In the genomic region with DNA sequence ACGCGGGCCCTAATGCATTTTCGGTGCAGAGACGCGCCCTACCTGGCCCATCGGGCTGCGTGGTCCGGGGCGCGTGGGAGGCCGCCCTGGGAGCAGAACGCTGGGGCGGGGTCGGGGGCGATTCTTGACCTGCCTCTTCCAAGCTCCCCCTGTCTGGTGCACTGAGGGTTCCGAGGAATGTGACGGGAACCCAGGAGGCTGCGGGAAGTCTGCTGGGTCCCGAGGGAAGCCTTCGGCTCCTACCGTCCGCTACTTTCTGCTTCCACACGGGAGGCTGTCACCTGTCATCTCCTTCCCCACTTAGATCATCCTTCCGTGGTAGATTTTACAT, we compare ENCODE assay signal across 8 cellular contexts. TPM values are rescaled to one million over a fixed set of nuclear protein-coding genes. Genes with fewer than 3 reads are reported as not detected.
DNase-seq lines count a peak whose midpoint lies in the region; ATAC-seq lines count a peak whose summit lies in the region.

No MANE protein-coding gene starts in this region.

- peak overlapping the region; percentile 63 for H3K27ac ChIP-seq in CD4-positive, alpha-beta memory T cell (ENCODE audit: low read depth, low read length)
- H3K27ac ChIP-seq in subcutaneous abdominal adipose tissue (ENCODE audit: low read depth, low read length), result peak overlapping the region; percentile 57

- peaks cover 0 to 13% of the 10 kb centered on the region in 2 donors for H3K36me3 Mint-ChIP-seq in CD4-positive, alpha-beta memory T cell
- H3K36me3 Mint-ChIP-seq in activated naive CD8-positive, alpha-beta T cell treated with anti-CD3 and anti-CD28 coated beads for 36 hours, result no peaks in the 10 kb centered on the region
- peaks cover 0 to 3% (median 0%) of the 10 kb centered on the region in 3 donors for H3K36me3 Mint-ChIP-seq in immature natural killer cell

- ATAC-seq in HG02981 (IDR thresholded peaks at IDR 0.05; ENCODE audit: unreplicated experiment) (peak; percentile 1), HG03432 (IDR thresholded peaks at IDR 0.05; ENCODE audit: unreplicated experiment) (no peak)

- H3K36me3 ChIP-seq in CD4-positive, alpha-beta memory T cell (ENCODE audit: insufficient read depth, low read length), result no peaks in the 10 kb centered on the region
- no peaks in the 10 kb centered on the region for H3K36me3 ChIP-seq in subcutaneous abdominal adipose tissue (ENCODE audit: control insufficient read depth in 5 of 5, insufficient read depth in 5 of 5, low read length in 5 of 5)

- H3K9me3 ChIP-seq in CD4-positive, alpha-beta memory T cell (ENCODE audit: control insufficient read depth in 1 of 2, low read length in 2 of 2), result no peaks in the 10 kb centered on the region
- H3K9me3 ChIP-seq in subcutaneous abdominal adipose tissue (ENCODE audit: control insufficient read depth in 5 of 5, low read length in 5 of 5), result no peaks in the 10 kb centered on the region

- no peaks in the 10 kb centered on the region for H3K27me3 Mint-ChIP-seq in CD4-positive, alpha-beta memory T cell
- no peaks in the 10 kb centered on the region for H3K27me3 Mint-ChIP-seq in activated naive CD8-positive, alpha-beta T cell treated with anti-CD3 and anti-CD28 coated beads for 36 hours
- peaks cover 6 to 12% (median 6%) of the 10 kb centered on the region in 3 donors for H3K27me3 Mint-ChIP-seq in immature natural killer cell (ENCODE audit: low read depth in 3 of 3)

- H3K4me3 Mint-ChIP-seq in CD4-positive, alpha-beta memory T cell, result peak overlapping the region; percentile 91 to 97 (median 94)
- peak overlapping the region; percentile 90 for H3K4me3 Mint-ChIP-seq in activated naive CD8-positive, alpha-beta T cell treated with anti-CD3 and anti-CD28 coated beads for 36 hours
- H3K4me3 Mint-ChIP-seq in immature natural killer cell, result peak overlapping the region; percentile 94 to 99 (median 96)

- H3K27ac Mint-ChIP-seq in CD4-positive, alpha-beta memory T cell, result peak overlapping the region; percentile 85 to 95 (median 93)
- H3K27ac Mint-ChIP-seq in activated naive CD8-positive, alpha-beta T cell treated with anti-CD3 and anti-CD28 coated beads for 36 hours, result no peak overlapping the region
- peak overlapping the region in 4 of 6 donors; percentile 40 to 87 (median 80) for H3K27ac Mint-ChIP-seq in immature natural killer cell

- H3K4me3 ChIP-seq in CD4-positive, alpha-beta memory T cell (ENCODE audit: low read length in 2 of 2), result peak overlapping the region; percentile 66 to 96
- peak overlapping the region; percentile 84 to 96 (median 93) for H3K4me3 ChIP-seq in subcutaneous abdominal adipose tissue (ENCODE audit: low read depth in 1 of 5, low read length in 5 of 5)

- CTCF ChIA-PET in CD4-positive, alpha-beta memory T cell (lab: Charles Lee; ENCODE audit: partially characterized antibody), result interaction anchor here (0.8 to 1.9 kb wide), 12 partner anchors 10 to 972 kb away, joined by 3 to 10 read pairs (median 4); partner anchors contain the start of genes KPNA3 and TRIM13

- intact Hi-C loops in CD4-positive, alpha-beta memory T cell (cut with micrococcal nuclease), result loop anchor here (1.0 to 10.0 kb wide), 9 partner anchors 60 to 1902 kb away; partner anchors contain the start of genes CAB39L, INTS6, KPNA3 and NUDT15

- DNase-seq in CD4-positive, alpha-beta memory T cell, result no peak
- DNase-seq in activated naive CD8-positive, alpha-beta T cell treated with anti-CD3 and anti-CD28 coated beads for 36 hours, result no peak
- DNase-seq in immature natural killer cell, result peak in 1 of 3 donors; percentile 3
- no peak for DNase-seq in NCI-H1105 (lab: John Stamatoyannopoulos, UW)
- DNase-seq in stimulated activated CD4-positive, alpha-beta T cell treated with anti-CD3 and anti-CD28 coated beads, Interleukin-4, amount 100 ng/mL, for 24 hours, result no peak

- no peaks in the 10 kb centered on the region for H3K9me3 Mint-ChIP-seq in CD4-positive, alpha-beta memory T cell
- H3K9me3 Mint-ChIP-seq in activated naive CD8-positive, alpha-beta T cell treated with anti-CD3 and anti-CD28 coated beads for 36 hours, result no peaks in the 10 kb centered on the region
- H3K9me3 Mint-ChIP-seq in immature natural killer cell, result no peaks in the 10 kb centered on the region

- H3K4me1 Mint-ChIP-seq in CD4-positive, alpha-beta memory T cell, result peaks cover 12 to 23% (median 15%) of the 10 kb centered on the region in 4 donors
- H3K4me1 Mint-ChIP-seq in activated naive CD8-positive, alpha-beta T cell treated with anti-CD3 and anti-CD28 coated beads for 36 hours, result peaks cover 16% of the 10 kb centered on the region
- H3K4me1 Mint-ChIP-seq in immature natural killer cell, result peaks cover 19 to 21% of the 10 kb centered on the region in 2 donors

- no peaks in the 10 kb centered on the region for H3K27me3 ChIP-seq in CD4-positive, alpha-beta memory T cell (ENCODE audit: insufficient read depth, low read length)
- H3K27me3 ChIP-seq in subcutaneous abdominal adipose tissue (ENCODE audit: control insufficient read depth in 5 of 5, insufficient read depth in 4 of 5, low read length in 5 of 5), result no peaks in the 10 kb centered on the region

- H3K4me1 ChIP-seq in CD4-positive, alpha-beta memory T cell (ENCODE audit: insufficient read depth, low read length), result peaks cover 19% of the 10 kb centered on the region
- peaks cover 2 to 38% (median 31%) of the 10 kb centered on the region in 5 donors for H3K4me1 ChIP-seq in subcutaneous abdominal adipose tissue (ENCODE audit: control insufficient read depth in 5 of 5, insufficient read depth in 5 of 5, low read length in 5 of 5)

- POLR2A ChIA-PET in CD4-positive, alpha-beta memory T cell (lab: Charles Lee; ENCODE audit: partially characterized antibody), result interaction anchor here (0.9 to 2.2 kb wide), 15 partner anchors 13 to 1868 kb away, joined by 3 to 23 read pairs (median 5); partner anchors contain the start of genes FNDC3A, KPNA3 and TRIM13

- H3K9ac ChIP-seq in subcutaneous abdominal adipose tissue (ENCODE audit: low read length in 5 of 5), result peak overlapping the region; percentile 26 to 82 (median 72)

RNA-seq across cellular contexts. Expression of gene SPRYD7, which starts 0.8 kb away (rescaled TPM):
- total RNA-seq in CD4-positive, alpha-beta memory T cell, result 1 to 10 TPM; 3.3 to 5.1 TPM
- 1 to 10 TPM; 3.0 to 3.2 TPM for polyA plus RNA-seq in CD4-positive, alpha-beta memory T cell
- total RNA-seq in activated naive CD8-positive, alpha-beta T cell treated with anti-CD3 and anti-CD28 coated beads for 36 hours, result 1 to 10 TPM; 7.6 to 8.1 TPM
- 1 to 10 TPM; 3.2 to 4.3 (median 4.3) TPM for polyA plus RNA-seq in immature natural killer cell

RNA-seq across cellular contexts. Expression of gene TRIM13, which starts 59.9 kb away (rescaled TPM):
- 10 to 100 TPM; 30.3 to 32.4 TPM for total RNA-seq in CD4-positive, alpha-beta memory T cell
- 10 to 100 TPM; 13.4 to 16.3 TPM for polyA plus RNA-seq in CD4-positive, alpha-beta memory T cell
- 10 to 100 TPM; 17.7 to 18.1 TPM for total RNA-seq in activated naive CD8-positive, alpha-beta T cell treated with anti-CD3 and anti-CD28 coated beads for 36 hours
- 10 to 100 TPM in 2 of 3 donors, 1 to 10 TPM in 1; 6.4 to 14.3 (median 14.0) TPM for polyA plus RNA-seq in immature natural killer cell
